In genomic region chr7:132680590-132680989, GRCh38 we compare ENCODE assay signal across 19 cellular contexts.
"Had no signal": no experiment of that assay in that cellular context is flagged by ENCODE, and none has a peak within 500 bp of the region (broad histone marks: within the 10 kb centered on the region; RNA-seq: fewer than 3 reads in every experiment).

No MANE protein-coding gene starts in this region.

- H3K4me3 Mint-ChIP-seq: endodermal cell; mesothelial cell of epicardium; naive thymus-derived CD8-positive, alpha-beta T cell had no signal

- H3K4me1 Mint-ChIP-seq: naive thymus-derived CD8-positive, alpha-beta T cell had no signal

- ATAC-seq: gastrocnemius medialis; left ventricle myocardium superior; naive thymus-derived CD8-positive, alpha-beta T cell; sciatic nerve had no signal

- H3K27ac Mint-ChIP-seq: activated T-helper 2 cell treated with anti-CD3 and anti-CD28 coated beads, Interferon-gamma antibody, Interleukin-2, Interleukin-4, amounts not matched to agents 10 μg/mL and 5 μg/mL and 100 μg/mL, durations not matched to agents 14 hours and 24 hours and 36 hours; endodermal cell; mesothelial cell of epicardium had no signal

- H3K9me3 Mint-ChIP-seq: activated T-helper 2 cell treated with anti-CD3 and anti-CD28 coated beads, Interferon-gamma antibody, Interleukin-2, Interleukin-4, amounts not matched to agents 10 μg/mL and 5 μg/mL and 100 μg/mL, durations not matched to agents 14 hours and 24 hours and 36 hours; naive thymus-derived CD8-positive, alpha-beta T cell had no signal

- H3K4me3 ChIP-seq: coronary artery, esophagus squamous epithelium, gastrocnemius medialis, transverse colon had no signal

- H3K36me3 Mint-ChIP-seq: mesothelial cell of epicardium; naive thymus-derived CD8-positive, alpha-beta T cell had no signal

- DNase-seq: activated CD4-positive, alpha-beta T cell treated with anti-CD3 and anti-CD28 coated beads for 4 hours; activated naive CD4-positive, alpha-beta T cell treated with Interleukin-2 at 50 U/mL for 16 hours; cerebellar nuclear complex; endodermal cell; esophagus squamous epithelium; gastrocnemius medialis; hippocampal formation; kidney glomerular epithelial cell; left ventricle myocardium superior; mammary epithelial cell; naive thymus-derived CD8-positive, alpha-beta T cell; small intestine; stimulated activated CD4-positive, alpha-beta T cell treated with anti-CD3 and anti-CD28 coated beads, Interleukin-2, amount 100 ng/mL, for 48 hours; T-helper 9 cell; transverse colon had no signal
